In genomic region chr6:42200035-42200434, GRCh38 we compare ENCODE assay signal across 9 cellular contexts. TPM values are rescaled to one million over a fixed set of nuclear protein-coding genes. Genes with fewer than 3 reads are reported as not detected.
DNase-seq lines count a peak whose midpoint lies in the region; ATAC-seq and TF ChIP-seq lines count a peak whose summit lies in the region.
"Had no signal": no experiment of that assay in that cellular context is flagged by ENCODE, and none has a peak within 500 bp of the region (broad histone marks: within the 10 kb centered on the region; RNA-seq: fewer than 3 reads in every experiment).

No MANE protein-coding gene starts in this region.

- no peaks in the 10 kb centered on the region for H3K27me3 ChIP-seq in esophagus squamous epithelium

- peaks cover 10% of the 10 kb centered on the region for H3K4me1 Mint-ChIP-seq in activated CD4-positive, alpha-beta memory T cell treated with anti-CD3 and anti-CD28 coated beads, Interleukin-2, amount 10 ng/mL, durations not matched to agents 7 days and 5 days

- H3K4me3 ChIP-seq in esophagus squamous epithelium: no peak overlapping the region

- intact Hi-C loops in esophagus squamous epithelium (cut with DNase I): no loop called here

- CTCF ChIA-PET in activated CD4-positive, alpha-beta memory T cell treated with anti-CD3 and anti-CD28 coated beads, Interleukin-2, amount 10 ng/mL, durations not matched to agents 7 days and 5 days (lab: Charles Lee): interaction anchor here (1.1 kb wide), 1 partner anchor 14 kb away, joined by 4 read pairs; no protein-coding TSS in a partner anchor

- WGBS in esophagus squamous epithelium, 2 donors: 55 to 79% methylated on average over 1 of the region's 1 CpG

- H3K27ac ChIP-seq in esophagus squamous epithelium: peak overlapping the region in 3 of 4 donors; percentile 12 to 70 (median 46)

- in situ Hi-C loops in Caki2 (cut with HindIII; ENCODE audit: low pct_unique_long_range_greater_than_20kb, low sequenced_read_pairs): no loop called here

- H3K4me3 Mint-ChIP-seq in activated CD4-positive, alpha-beta memory T cell treated with anti-CD3 and anti-CD28 coated beads, Interleukin-2, amount 10 ng/mL, durations not matched to agents 7 days and 5 days: no peak overlapping the region
- H3K4me3 Mint-ChIP-seq: activated naive CD8-positive, alpha-beta T cell treated with anti-CD3 and anti-CD28 coated beads for 36 hours had no signal

- DNase-seq in Caki2 (ENCODE audit: low read depth): peak; percentile 75
- peak; percentile 32 for DNase-seq in NCI-H69 (lab: John Stamatoyannopoulos, UW)
- no peak for DNase-seq in esophagus squamous epithelium (lab: John Stamatoyannopoulos, UW)
- no peak for DNase-seq in omental fat pad (ENCODE audit: low spot score)
- no peak for DNase-seq in activated CD4-positive, alpha-beta memory T cell treated with anti-CD3 and anti-CD28 coated beads, Interleukin-2, amount 10 ng/mL, durations not matched to agents 7 days and 5 days
- DNase-seq: activated naive CD8-positive, alpha-beta T cell treated with anti-CD3 and anti-CD28 coated beads for 36 hours had no signal

- TF ChIP-seq CTCF in esophagus squamous epithelium (IDR thresholded peaks at IDR 0.05) (no peak), omental fat pad (IDR thresholded peaks at IDR 0.05) (no peak)

- H3K4me1 ChIP-seq in esophagus squamous epithelium: peaks cover 0 to 44% (median 14%) of the 10 kb centered on the region in 3 donors

- POLR2A ChIA-PET in activated CD4-positive, alpha-beta memory T cell treated with anti-CD3 and anti-CD28 coated beads, Interleukin-2, amount 10 ng/mL, durations not matched to agents 7 days and 5 days (lab: Charles Lee): no interaction called here

- peak; percentile 49 for ATAC-seq in omental fat pad (ENCODE audit: low FRiP score)
- no peak for ATAC-seq in HG03095 (IDR thresholded peaks at IDR 0.05; ENCODE audit: unreplicated experiment)
- ATAC-seq in GM19351 (IDR thresholded peaks at IDR 0.05; ENCODE audit: unreplicated experiment): no peak
- ATAC-seq in GM18517 (IDR thresholded peaks at IDR 0.05; ENCODE audit: unreplicated experiment): no peak

- TF ChIP-seq POLR2A in esophagus squamous epithelium (IDR thresholded peaks at IDR 0.05): no peak

- no peaks in the 10 kb centered on the region for H3K9me3 ChIP-seq in esophagus squamous epithelium

- no peaks in the 10 kb centered on the region for H3K9me3 Mint-ChIP-seq in activated CD4-positive, alpha-beta memory T cell treated with anti-CD3 and anti-CD28 coated beads, Interleukin-2, amount 10 ng/mL, durations not matched to agents 7 days and 5 days

- peaks cover 0 to 10% (median 0%) of the 10 kb centered on the region in 3 donors for H3K36me3 ChIP-seq in esophagus squamous epithelium

- H3K27ac Mint-ChIP-seq in activated CD4-positive, alpha-beta memory T cell treated with anti-CD3 and anti-CD28 coated beads, Interleukin-2, amount 10 ng/mL, durations not matched to agents 7 days and 5 days: no peak overlapping the region
- H3K27ac Mint-ChIP-seq: activated naive CD8-positive, alpha-beta T cell treated with anti-CD3 and anti-CD28 coated beads for 36 hours had no signal

- no peaks in the 10 kb centered on the region for H3K27me3 Mint-ChIP-seq in activated CD4-positive, alpha-beta memory T cell treated with anti-CD3 and anti-CD28 coated beads, Interleukin-2, amount 10 ng/mL, durations not matched to agents 7 days and 5 days
- H3K27me3 Mint-ChIP-seq: activated naive CD8-positive, alpha-beta T cell treated with anti-CD3 and anti-CD28 coated beads for 36 hours had no signal

- peaks cover 18% of the 10 kb centered on the region for H3K36me3 Mint-ChIP-seq in activated CD4-positive, alpha-beta memory T cell treated with anti-CD3 and anti-CD28 coated beads, Interleukin-2, amount 10 ng/mL, durations not matched to agents 7 days and 5 days (ENCODE audit: low read depth)

RNA-seq across cellular contexts. Expression of gene GUCA1B, which starts 5.3 kb away (rescaled TPM):
- total RNA-seq in Caki2 (2014; rRNA removed; shearing (Covaris generic); ENCODE audit: low replicate concordance): not detected in 2 replicates
- 1 to 10 TPM in 1 of 4 donors, under 1 TPM in 3; 0.22 to 2.8 (median 0.61) TPM for total RNA-seq in esophagus squamous epithelium
- under 1 TPM in 2 of 4 donors, not detected in 2; 0.63 to 0.95 TPM for total RNA-seq in omental fat pad
- 1 to 10 TPM in 1 of 2 experiments, under 1 TPM in 1; 0.65 to 1.2 TPM for total RNA-seq in activated CD4-positive, alpha-beta memory T cell treated with anti-CD3 and anti-CD28 coated beads, Interleukin-2, amount 10 ng/mL, durations not matched to agents 7 days and 5 days

RNA-seq across cellular contexts. Expression of gene MRPS10, which starts 17.6 kb away (rescaled TPM):
- 109 and 126 TPM in 2 replicates for total RNA-seq in Caki2 (2014; rRNA removed; shearing (Covaris generic); ENCODE audit: low replicate concordance)
- total RNA-seq in esophagus squamous epithelium (10 to 100 TPM; 40.3 to 70.3 (median 46.2) TPM), omental fat pad (10 to 100 TPM; 21.4 to 38.0 (median 27.2) TPM)
- 10 to 100 TPM; 28.4 to 32.8 TPM for total RNA-seq in activated CD4-positive, alpha-beta memory T cell treated with anti-CD3 and anti-CD28 coated beads, Interleukin-2, amount 10 ng/mL, durations not matched to agents 7 days and 5 days

RNA-seq across cellular contexts. Expression of gene GUCA1A, which starts 26.9 kb away (rescaled TPM):
- total RNA-seq in Caki2 (2014; rRNA removed; shearing (Covaris generic); ENCODE audit: low replicate concordance): not detected in 2 replicates
- total RNA-seq in esophagus squamous epithelium: not detected
- total RNA-seq in omental fat pad: not detected
- total RNA-seq in activated CD4-positive, alpha-beta memory T cell treated with anti-CD3 and anti-CD28 coated beads, Interleukin-2, amount 10 ng/mL, durations not matched to agents 7 days and 5 days: not detected

RNA-seq across cellular contexts. Expression of gene C6orf132, which starts 57.6 kb away (rescaled TPM):
- total RNA-seq in Caki2 (2014; rRNA removed; shearing (Covaris generic); ENCODE audit: low replicate concordance): 1.6 and 7.2 TPM in 2 replicates
- total RNA-seq in esophagus squamous epithelium (100 to 1,000 TPM in 3 of 4 donors, 10 to 100 TPM in 1; 87.8 to 254 (median 142) TPM), omental fat pad (10 to 100 TPM in 1 of 4 donors, 1 to 10 TPM in 3; 3.0 to 19.0 (median 3.6) TPM)
- under 1 TPM; 0.05 to 0.10 TPM for total RNA-seq in activated CD4-positive, alpha-beta memory T cell treated with anti-CD3 and anti-CD28 coated beads, Interleukin-2, amount 10 ng/mL, durations not matched to agents 7 days and 5 days

Comparison
In these comparisons a context has a peak if more than half of its experiments do, and no peak if none do; other contexts are left out.
1. DNase-seq: peak in Caki2 (single experiment) and NCI-H69 (single experiment); none in esophagus squamous epithelium (single experiment), omental fat pad (single experiment) and activated CD4-positive, alpha-beta memory T cell treated with anti-CD3 and anti-CD28 coated beads, Interleukin-2, amount 10 ng/mL, durations not matched to agents 7 days and 5 days (single experiment).